18 cellular contexts compared by ENCODE assay signal in the genomic region with DNA sequence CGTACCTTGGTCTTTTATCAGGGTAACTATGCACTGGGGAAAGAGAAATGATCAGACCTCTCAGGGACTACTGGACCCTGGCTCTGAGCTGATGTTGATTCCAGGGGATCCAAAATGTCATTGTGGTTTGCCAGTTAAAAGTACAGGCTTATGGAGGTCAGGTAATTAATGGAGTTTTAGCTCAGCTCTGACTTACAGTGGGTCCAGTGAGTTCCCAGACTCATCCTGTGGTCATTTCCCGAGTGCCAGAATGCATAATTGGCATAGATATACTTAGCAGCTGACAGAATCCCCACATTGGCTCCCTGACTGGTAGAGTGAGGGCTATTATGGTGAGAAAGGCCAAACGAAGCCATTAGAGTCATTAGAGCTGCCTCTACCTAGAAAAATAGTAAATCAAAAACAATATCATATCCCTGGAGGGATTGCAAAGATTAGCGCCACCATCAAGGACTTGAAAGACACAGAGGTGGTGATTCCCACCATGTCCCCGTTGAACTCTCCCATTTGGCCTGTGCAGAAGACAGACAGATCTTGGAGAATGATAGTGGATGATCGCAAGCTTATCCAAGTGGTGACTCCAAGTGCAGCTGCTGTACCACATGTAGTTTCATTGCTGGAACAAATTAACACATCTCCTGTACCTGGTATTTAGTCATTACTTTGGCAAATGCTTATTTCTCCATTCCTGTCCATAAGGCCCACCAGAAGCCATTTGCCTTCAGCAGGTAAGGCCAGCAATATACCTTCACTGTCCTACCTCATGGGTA.
A peak's percentile ranks its signal among the peaks of the same experiment; 100 is the strongest.
DNase-seq lines count a peak whose midpoint lies in the region; ATAC-seq, FAIRE-seq and TF ChIP-seq lines count a peak whose summit lies in the region.
"Had no signal": no experiment of that assay in that cellular context is flagged by ENCODE, and none has a peak within 500 bp of the region (broad histone marks: within the 10 kb centered on the region; RNA-seq: fewer than 3 reads in every experiment).

No MANE protein-coding gene starts in this region.

- intact Hi-C loops in natural killer cell (cut with micrococcal nuclease) = no loop called here
- intact Hi-C loops in psoas muscle (cut with DNase I) = no loop called here

- WGBS in psoas muscle, 3 donors = 50 to 65% (median 54%) methylated on average over 6 of the region's 6 CpGs

- peak; percentile 52 for FAIRE-seq in bronchial epithelial cell (lab: Jason Lieb, UNC)

- H3K27me3 Mint-ChIP-seq in natural killer cell (ENCODE audit: low read depth in 2 of 2) = peaks cover 0 to 53% of the 10 kb centered on the region in 2 donors

- H3K9me3 Mint-ChIP-seq in natural killer cell = no peaks in the 10 kb centered on the region

- no peaks in the 10 kb centered on the region for H3K4me1 Mint-ChIP-seq in natural killer cell
- H3K4me1 Mint-ChIP-seq: CD14-positive monocyte had no signal

- peak; percentile 60 for DNase-seq in EH (ENCODE audit: low read depth)
- DNase-seq in RPMI7951 (ENCODE audit: low read depth) = peak; percentile 60
- DNase-seq in bronchial epithelial cell (ENCODE audit: low read depth) = no peak
- peak; percentile 2 for DNase-seq in renal cortical epithelial cell (ENCODE audit: low read depth)
- no peak for DNase-seq in NCI-H1048 (lab: John Stamatoyannopoulos, UW)
- no peak for DNase-seq in natural killer cell
- DNase-seq in psoas muscle = no peak
- DNase-seq: ACHN, DMS79 treated with DMSO at 0.1 percent for 48 hours, NCI-H1105 treated with DMSO at 0.1 percent for 48 hours, NCI-H1694, NCI-H510A treated with DMSO at 0.1 percent for 48 hours, NCI-H82, OCI-M1, SW 1271 had no signal

- no peaks in the 10 kb centered on the region for H3K4me1 ChIP-seq in psoas muscle
- H3K4me1 ChIP-seq: HAP-1 had no signal

- no peak overlapping the region for H3K4me3 Mint-ChIP-seq in natural killer cell
- H3K4me3 Mint-ChIP-seq: CD14-positive monocyte had no signal

- no peak overlapping the region for H3K27ac ChIP-seq in psoas muscle
- H3K27ac ChIP-seq: RWPE1 had no signal

- no peak for TF ChIP-seq CTCF in bronchial epithelial cell (IDR thresholded peaks at IDR 0.05; ENCODE audit: insufficient read depth, low read length, severe bottlenecking)
- TF ChIP-seq CTCF in natural killer cell (IDR thresholded peaks at IDR 0.05) = no peak
- no peak for TF ChIP-seq CTCF in psoas muscle (IDR thresholded peaks at IDR 0.05)

- H3K27me3 ChIP-seq in bronchial epithelial cell (ENCODE audit: control insufficient read depth, insufficient read depth, low read length) (no peaks in the 10 kb centered on the region), psoas muscle (ENCODE audit: insufficient read depth in 3 of 3, low read length in 2 of 3) (peaks cover 0 to 7% (median 0%) of the 10 kb centered on the region in 3 donors)

- ATAC-seq in natural killer cell (no peak), psoas muscle (no peak)

- H3K27ac Mint-ChIP-seq in natural killer cell = no peak overlapping the region
- H3K27ac Mint-ChIP-seq: CD14-positive monocyte had no signal

- no peaks in the 10 kb centered on the region for H3K36me3 ChIP-seq in bronchial epithelial cell (ENCODE audit: control insufficient read depth, insufficient read depth, low read length)
- no peaks in the 10 kb centered on the region for H3K36me3 ChIP-seq in psoas muscle (ENCODE audit: insufficient read depth in 1 of 2, low read depth in 1 of 2)
- H3K36me3 ChIP-seq: HAP-1 had no signal

- H3K4me3 ChIP-seq in bronchial epithelial cell (ENCODE audit: low read depth, low read length) (no peak overlapping the region), psoas muscle (no peak overlapping the region)
- H3K4me3 ChIP-seq: HAP-1 had no signal

- no peaks in the 10 kb centered on the region for H3K36me3 Mint-ChIP-seq in natural killer cell
- H3K36me3 Mint-ChIP-seq: CD14-positive monocyte had no signal

- H3K9me3 ChIP-seq in psoas muscle = no peaks in the 10 kb centered on the region
- H3K9me3 ChIP-seq: HAP-1 had no signal

Comparison
In these comparisons a context has a peak if more than half of its experiments do, and no peak if none do; other contexts are left out.
1. DNase-seq: peak in EH (single experiment), RPMI7951 (single experiment) and renal cortical epithelial cell (single experiment); none in bronchial epithelial cell (single experiment), NCI-H1048 (single experiment), natural killer cell (single experiment) and psoas muscle (0 of 2).